Comparison of ENCODE assay signal across 1 cellular context in the genomic region with DNA sequence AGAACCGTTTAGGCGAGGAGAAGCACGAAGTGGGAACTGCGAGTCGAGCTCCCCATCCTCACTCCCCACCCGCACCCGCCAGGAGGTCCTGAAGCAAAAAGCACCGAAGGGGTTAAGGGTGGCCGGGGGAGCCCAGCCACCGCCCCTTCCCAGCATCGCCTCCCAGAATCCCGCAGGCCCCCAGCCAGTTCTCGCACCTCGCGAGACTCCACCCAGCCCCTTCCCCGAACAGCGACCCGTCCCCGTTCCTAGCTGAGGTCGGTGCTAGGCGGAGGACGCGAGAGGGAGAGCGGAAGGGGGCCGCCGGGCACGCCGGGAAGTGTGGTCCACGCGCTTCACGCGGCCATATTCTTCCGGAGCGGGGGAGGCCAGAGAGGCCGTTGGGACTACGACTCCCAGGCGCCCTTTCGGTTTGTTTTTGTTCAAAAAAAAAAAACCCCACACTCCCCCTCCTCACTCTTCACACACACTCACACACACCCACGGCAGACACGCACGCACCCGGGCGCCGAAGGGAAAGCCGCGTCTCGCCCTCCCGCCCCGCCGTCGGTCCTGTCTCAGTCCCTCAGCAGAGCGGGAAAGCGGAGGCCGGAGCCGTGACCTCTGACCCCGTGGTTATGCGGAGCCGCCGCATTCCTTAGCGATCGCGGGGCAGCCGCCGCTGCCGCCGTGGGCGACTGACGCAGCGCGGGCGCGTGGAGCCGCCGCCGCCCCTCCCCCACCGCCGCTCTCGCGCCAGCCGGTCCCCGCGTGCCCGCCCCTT.
TF ChIP-seq lines count a peak whose summit lies in the region.

A gene (plus strand): TSS at position 463 of the 763 bp plus-strand sequence. CDS start 445 bp downstream, outside the sequence.

TF ChIP-seq in HepG2, 621 proteins besides CTCF, POLR2A, EP300 and RAD21 (continued from another document and continues in another):
- TF ChIP-seq, protein P1, sequence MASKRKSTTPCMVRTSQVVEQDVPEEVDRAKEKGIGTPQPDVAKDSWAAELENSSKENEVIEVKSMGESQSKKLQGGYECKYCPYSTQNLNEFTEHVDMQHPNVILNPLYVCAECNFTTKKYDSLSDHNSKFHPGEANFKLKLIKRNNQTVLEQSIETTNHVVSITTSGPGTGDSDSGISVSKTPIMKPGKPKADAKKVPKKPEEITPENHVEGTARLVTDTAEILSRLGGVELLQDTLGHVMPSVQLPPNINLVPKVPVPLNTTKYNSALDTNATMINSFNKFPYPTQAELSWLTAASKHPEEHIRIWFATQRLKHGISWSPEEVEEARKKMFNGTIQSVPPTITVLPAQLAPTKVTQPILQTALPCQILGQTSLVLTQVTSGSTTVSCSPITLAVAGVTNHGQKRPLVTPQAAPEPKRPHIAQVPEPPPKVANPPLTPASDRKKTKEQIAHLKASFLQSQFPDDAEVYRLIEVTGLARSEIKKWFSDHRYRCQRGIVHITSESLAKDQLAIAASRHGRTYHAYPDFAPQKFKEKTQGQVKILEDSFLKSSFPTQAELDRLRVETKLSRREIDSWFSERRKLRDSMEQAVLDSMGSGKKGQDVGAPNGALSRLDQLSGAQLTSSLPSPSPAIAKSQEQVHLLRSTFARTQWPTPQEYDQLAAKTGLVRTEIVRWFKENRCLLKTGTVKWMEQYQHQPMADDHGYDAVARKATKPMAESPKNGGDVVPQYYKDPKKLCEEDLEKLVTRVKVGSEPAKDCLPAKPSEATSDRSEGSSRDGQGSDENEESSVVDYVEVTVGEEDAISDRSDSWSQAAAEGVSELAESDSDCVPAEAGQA (IDR thresholded peaks at IDR 0.05; ENCODE audit: low read depth) = peak; percentile 87
- TF ChIP-seq, protein P1 (CRISPR knock-in tag; IDR thresholded peaks at IDR 0.05; ENCODE audit: borderline replicate concordance) = no peak
- TF ChIP-seq ZNF720 (CRISPR knock-in tag; IDR thresholded peaks at IDR 0.05) (peak; percentile 67), BRCA1 (CRISPR knock-in tag; IDR thresholded peaks at IDR 0.05) (peak; percentile 76; the same call in 1 of the 2 replicates), ZNF672 (CRISPR knock-in tag; IDR thresholded peaks at IDR 0.05) (0 out of 2 replicates have a peak, but pooled peaks have one; percentile 53), ZNF552 (CRISPR knock-in tag; IDR thresholded peaks at IDR 0.05; ENCODE audit: borderline replicate concordance) (peak; percentile 54; the same call in 1 of the 2 replicates), MYNN (CRISPR knock-in tag; IDR thresholded peaks at IDR 0.05; ENCODE audit: low read depth) (no peak; the same call in 1 of the 2 replicates), ZFP36L1 (CRISPR knock-in tag; IDR thresholded peaks at IDR 0.05) (peak; percentile 97), NFIB (CRISPR knock-in tag; IDR thresholded peaks at IDR 0.05; ENCODE audit: borderline replicate concordance) (no peak), ZNF468 (CRISPR knock-in tag; IDR thresholded peaks at IDR 0.05) (0 out of 2 replicates have a peak, but pooled peaks have one; percentile 66), ZNF678 (CRISPR knock-in tag; IDR thresholded peaks at IDR 0.05) (peak; percentile 69; the same call in 1 of the 2 replicates), ZNF33B (CRISPR knock-in tag; IDR thresholded peaks at IDR 0.05) (peak; percentile 79), ZNF234 (CRISPR knock-in tag; conservative IDR thresholded peaks at IDR 0.05) (0 out of 2 replicates have a peak, but pooled peaks have one; percentile 36), HOXA7 (CRISPR knock-in tag; IDR thresholded peaks at IDR 0.05) (no peak), CBX2 (IDR thresholded peaks at IDR 0.05; ENCODE audit: low read depth, low read length) (no peak), CBX2 (CRISPR knock-in tag; IDR thresholded peaks at IDR 0.05; ENCODE audit: low read depth) (no peak), ZMYM4 (CRISPR knock-in tag; IDR thresholded peaks at IDR 0.05) (peak; percentile 97), SOX5 (CRISPR knock-in tag; IDR thresholded peaks at IDR 0.05; ENCODE audit: borderline replicate concordance) (peak; percentile 76), REL (CRISPR knock-in tag; conservative IDR thresholded peaks at IDR 0.05) (no peak), ZBTB38 (CRISPR knock-in tag; IDR thresholded peaks at IDR 0.05) (peak; percentile 83), MAZ (IDR thresholded peaks at IDR 0.05; ENCODE audit: borderline replicate concordance, low read depth, low read length) (peak; percentile 90), MAZ (CRISPR knock-in tag; IDR thresholded peaks at IDR 0.05; ENCODE audit: low read depth) (peak; percentile 100), ZNF790 (CRISPR knock-in tag; IDR thresholded peaks at IDR 0.05; ENCODE audit: borderline replicate concordance) (peak; percentile 74), ZEB1 (IDR thresholded peaks at IDR 0.05; ENCODE audit: insufficient replicate concordance, low read depth) (peak; percentile 61), NFE2 (CRISPR knock-in tag; IDR thresholded peaks at IDR 0.05) (no peak), SYNCRIP (IDR thresholded peaks at IDR 0.05; ENCODE audit: insufficient read depth, low read depth, low read length) (no peak), SMARCE1 (IDR thresholded peaks at IDR 0.05; ENCODE audit: borderline replicate concordance) (no peak), ZNF660 (CRISPR knock-in tag; IDR thresholded peaks at IDR 0.05; ENCODE audit: borderline replicate concordance, low read depth) (no peak; the same call in 1 of the 2 replicates), ZFP82 (CRISPR knock-in tag; IDR thresholded peaks at IDR 0.05; ENCODE audit: borderline replicate concordance) (no peak), PAX8 (CRISPR knock-in tag; IDR thresholded peaks at IDR 0.05; ENCODE audit: borderline replicate concordance) (peak; percentile 89), ZNF225 (CRISPR knock-in tag; IDR thresholded peaks at IDR 0.05) (peak; percentile 77), PHF21A (CRISPR knock-in tag; IDR thresholded peaks at IDR 0.05) (peak; percentile 97), MED13 (CRISPR knock-in tag; IDR thresholded peaks at IDR 0.05) (peak; percentile 94), DR1 (CRISPR knock-in tag; IDR thresholded peaks at IDR 0.05) (peak; percentile 90), NR2F2 (IDR thresholded peaks at IDR 0.05; ENCODE audit: borderline replicate concordance, low read depth) (peak; percentile 64; the same call in 1 of the 2 replicates), BORCS8-MEF2B (CRISPR knock-in tag; IDR thresholded peaks at IDR 0.05) (peak; percentile 86), ZNF724P (CRISPR knock-in tag; IDR thresholded peaks at IDR 0.05; ENCODE audit: borderline replicate concordance) (peak; percentile 94; the same call in 1 of the 2 replicates), ZNF550 (CRISPR knock-in tag; IDR thresholded peaks at IDR 0.05; ENCODE audit: borderline replicate concordance) (no peak; the same call in 1 of the 2 replicates), NAIF1 (CRISPR knock-in tag; IDR thresholded peaks at IDR 0.05; ENCODE audit: borderline replicate concordance) (peak; percentile 89; the same call in 1 of the 2 replicates), XRCC5 (optimal IDR thresholded peaks at IDR 0.05; ENCODE audit: low read length) (peak; percentile 98)
- TF ChIP-seq, protein P2, sequence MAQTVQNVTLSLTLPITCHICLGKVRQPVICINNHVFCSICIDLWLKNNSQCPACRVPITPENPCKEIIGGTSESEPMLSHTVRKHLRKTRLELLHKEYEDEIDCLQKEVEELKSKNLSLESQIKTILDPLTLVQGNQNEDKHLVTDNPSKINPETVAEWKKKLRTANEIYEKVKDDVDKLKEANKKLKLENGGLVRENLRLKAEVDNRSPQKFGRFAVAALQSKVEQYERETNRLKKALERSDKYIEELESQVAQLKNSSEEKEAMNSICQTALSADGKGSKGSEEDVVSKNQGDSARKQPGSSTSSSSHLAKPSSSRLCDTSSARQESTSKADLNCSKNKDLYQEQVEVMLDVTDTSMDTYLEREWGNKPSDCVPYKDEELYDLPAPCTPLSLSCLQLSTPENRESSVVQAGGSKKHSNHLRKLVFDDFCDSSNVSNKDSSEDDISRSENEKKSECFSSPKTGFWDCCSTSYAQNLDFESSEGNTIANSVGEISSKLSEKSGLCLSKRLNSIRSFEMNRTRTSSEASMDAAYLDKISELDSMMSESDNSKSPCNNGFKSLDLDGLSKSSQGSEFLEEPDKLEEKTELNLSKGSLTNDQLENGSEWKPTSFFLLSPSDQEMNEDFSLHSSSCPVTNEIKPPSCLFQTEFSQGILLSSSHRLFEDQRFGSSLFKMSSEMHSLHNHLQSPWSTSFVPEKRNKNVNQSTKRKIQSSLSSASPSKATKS (CRISPR knock-in tag; IDR thresholded peaks at IDR 0.05) = peak; percentile 11; the same call in 1 of the 2 replicates
- TF ChIP-seq, protein P3, sequence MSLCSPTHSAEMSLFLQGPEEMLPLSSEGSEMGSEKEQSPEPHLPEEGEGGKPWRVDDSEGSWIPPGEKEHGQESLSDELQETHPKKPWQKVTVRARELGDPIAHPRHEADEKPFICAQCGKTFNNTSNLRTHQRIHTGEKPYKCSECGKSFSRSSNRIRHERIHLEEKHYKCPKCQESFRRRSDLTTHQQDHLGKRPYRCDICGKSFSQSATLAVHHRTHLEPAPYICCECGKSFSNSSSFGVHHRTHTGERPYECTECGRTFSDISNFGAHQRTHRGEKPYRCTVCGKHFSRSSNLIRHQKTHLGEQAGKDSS (CRISPR knock-in tag; IDR thresholded peaks at IDR 0.05; ENCODE audit: borderline replicate concordance, low read depth) = peak; percentile 97
- TF ChIP-seq, protein P4, sequence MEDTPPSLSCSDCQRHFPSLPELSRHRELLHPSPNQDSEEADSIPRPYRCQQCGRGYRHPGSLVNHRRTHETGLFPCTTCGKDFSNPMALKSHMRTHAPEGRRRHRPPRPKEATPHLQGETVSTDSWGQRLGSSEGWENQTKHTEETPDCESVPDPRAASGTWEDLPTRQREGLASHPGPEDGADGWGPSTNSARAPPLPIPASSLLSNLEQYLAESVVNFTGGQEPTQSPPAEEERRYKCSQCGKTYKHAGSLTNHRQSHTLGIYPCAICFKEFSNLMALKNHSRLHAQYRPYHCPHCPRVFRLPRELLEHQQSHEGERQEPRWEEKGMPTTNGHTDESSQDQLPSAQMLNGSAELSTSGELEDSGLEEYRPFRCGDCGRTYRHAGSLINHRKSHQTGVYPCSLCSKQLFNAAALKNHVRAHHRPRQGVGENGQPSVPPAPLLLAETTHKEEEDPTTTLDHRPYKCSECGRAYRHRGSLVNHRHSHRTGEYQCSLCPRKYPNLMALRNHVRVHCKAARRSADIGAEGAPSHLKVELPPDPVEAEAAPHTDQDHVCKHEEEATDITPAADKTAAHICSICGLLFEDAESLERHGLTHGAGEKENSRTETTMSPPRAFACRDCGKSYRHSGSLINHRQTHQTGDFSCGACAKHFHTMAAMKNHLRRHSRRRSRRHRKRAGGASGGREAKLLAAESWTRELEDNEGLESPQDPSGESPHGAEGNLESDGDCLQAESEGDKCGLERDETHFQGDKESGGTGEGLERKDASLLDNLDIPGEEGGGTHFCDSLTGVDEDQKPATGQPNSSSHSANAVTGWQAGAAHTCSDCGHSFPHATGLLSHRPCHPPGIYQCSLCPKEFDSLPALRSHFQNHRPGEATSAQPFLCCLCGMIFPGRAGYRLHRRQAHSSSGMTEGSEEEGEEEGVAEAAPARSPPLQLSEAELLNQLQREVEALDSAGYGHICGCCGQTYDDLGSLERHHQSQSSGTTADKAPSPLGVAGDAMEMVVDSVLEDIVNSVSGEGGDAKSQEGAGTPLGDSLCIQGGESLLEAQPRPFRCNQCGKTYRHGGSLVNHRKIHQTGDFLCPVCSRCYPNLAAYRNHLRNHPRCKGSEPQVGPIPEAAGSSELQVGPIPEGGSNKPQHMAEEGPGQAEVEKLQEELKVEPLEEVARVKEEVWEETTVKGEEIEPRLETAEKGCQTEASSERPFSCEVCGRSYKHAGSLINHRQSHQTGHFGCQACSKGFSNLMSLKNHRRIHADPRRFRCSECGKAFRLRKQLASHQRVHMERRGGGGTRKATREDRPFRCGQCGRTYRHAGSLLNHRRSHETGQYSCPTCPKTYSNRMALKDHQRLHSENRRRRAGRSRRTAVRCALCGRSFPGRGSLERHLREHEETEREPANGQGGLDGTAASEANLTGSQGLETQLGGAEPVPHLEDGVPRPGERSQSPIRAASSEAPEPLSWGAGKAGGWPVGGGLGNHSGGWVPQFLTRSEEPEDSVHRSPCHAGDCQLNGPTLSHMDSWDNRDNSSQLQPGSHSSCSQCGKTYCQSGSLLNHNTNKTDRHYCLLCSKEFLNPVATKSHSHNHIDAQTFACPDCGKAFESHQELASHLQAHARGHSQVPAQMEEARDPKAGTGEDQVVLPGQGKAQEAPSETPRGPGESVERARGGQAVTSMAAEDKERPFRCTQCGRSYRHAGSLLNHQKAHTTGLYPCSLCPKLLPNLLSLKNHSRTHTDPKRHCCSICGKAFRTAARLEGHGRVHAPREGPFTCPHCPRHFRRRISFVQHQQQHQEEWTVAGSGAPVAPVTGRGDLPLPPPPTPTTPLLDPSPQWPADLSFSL (CRISPR knock-in tag; IDR thresholded peaks at IDR 0.05) = no peak
- TF ChIP-seq, protein P5, sequence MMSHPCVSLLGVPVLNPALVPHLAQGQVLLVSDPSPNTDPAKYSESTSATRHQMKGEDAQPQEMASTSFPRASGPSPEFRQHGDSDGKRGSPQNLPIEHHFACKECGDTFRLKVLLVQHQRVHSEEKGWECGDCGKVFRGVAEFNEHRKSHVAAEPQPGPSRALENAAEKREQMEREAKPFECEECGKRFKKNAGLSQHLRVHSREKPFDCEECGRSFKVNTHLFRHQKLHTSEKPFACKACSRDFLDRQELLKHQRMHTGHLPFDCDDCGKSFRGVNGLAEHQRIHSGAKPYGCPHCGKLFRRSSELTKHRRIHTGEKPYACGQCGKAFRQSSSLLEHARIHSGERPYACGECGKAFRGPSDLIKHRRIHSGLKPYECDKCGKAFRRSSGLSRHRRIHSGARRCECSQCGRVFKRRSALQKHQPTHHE (CRISPR knock-in tag; IDR thresholded peaks at IDR 0.05; ENCODE audit: borderline replicate concordance) = peak; percentile 99
- TF ChIP-seq, protein P6, sequence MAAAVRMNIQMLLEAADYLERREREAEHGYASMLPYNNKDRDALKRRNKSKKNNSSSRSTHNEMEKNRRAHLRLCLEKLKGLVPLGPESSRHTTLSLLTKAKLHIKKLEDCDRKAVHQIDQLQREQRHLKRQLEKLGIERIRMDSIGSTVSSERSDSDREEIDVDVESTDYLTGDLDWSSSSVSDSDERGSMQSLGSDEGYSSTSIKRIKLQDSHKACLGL (CRISPR knock-in tag; IDR thresholded peaks at IDR 0.05) = peak; percentile 91
- TF ChIP-seq, protein P7, sequence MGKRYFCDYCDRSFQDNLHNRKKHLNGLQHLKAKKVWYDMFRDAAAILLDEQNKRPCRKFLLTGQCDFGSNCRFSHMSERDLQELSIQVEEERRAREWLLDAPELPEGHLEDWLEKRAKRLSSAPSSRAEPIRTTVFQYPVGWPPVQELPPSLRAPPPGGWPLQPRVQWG (CRISPR knock-in tag; IDR thresholded peaks at IDR 0.05; ENCODE audit: borderline replicate concordance, low read depth) = no peak
